9 cellular contexts compared by ENCODE assay signal in genomic region chr14:95196268-95196667, GRCh38.
DNase-seq lines count a peak whose midpoint lies in the region; ATAC-seq and TF ChIP-seq lines count a peak whose summit lies in the region.
"Had no signal": no experiment of that assay in that cellular context is flagged by ENCODE, and none has a peak within 500 bp of the region (broad histone marks: within the 10 kb centered on the region; RNA-seq: fewer than 3 reads in every experiment).

No MANE protein-coding gene starts in this region.

- ATAC-seq in GM18517 (IDR thresholded peaks at IDR 0.05; ENCODE audit: unreplicated experiment) = no peak
- ATAC-seq in HG03378 (IDR thresholded peaks at IDR 0.05; ENCODE audit: unreplicated experiment) = no peak

- DNase-seq in NCI-H82 (lab: John Stamatoyannopoulos, UW) (peak; percentile 63), NCI-H82 treated with DMSO at 0.1 percent for 48 hours (lab: John Stamatoyannopoulos, UW; ENCODE audit: unreplicated experiment) (no peak), KBM-7 (peak; percentile 76), cerebellar cortex (ENCODE audit: low spot score) (peak; percentile 56), retinal pigment epithelial cell (ENCODE audit: low read depth) (no peak), NCI-H187 treated with DMSO at 0.1 percent for 48 hours (lab: John Stamatoyannopoulos, UW) (no peak)
- DNase-seq: ACHN had no signal

- H3K4me3 ChIP-seq in retinal pigment epithelial cell (ENCODE audit: low read length) = no peak overlapping the region

- TF ChIP-seq CTCF in retinal pigment epithelial cell (conservative IDR thresholded peaks at IDR 0.05; ENCODE audit: low read depth, low read length) = peak; percentile 8

- in situ Hi-C loops in KBM-7 (cut with MboI; ENCODE audit: low pct_unique_long_range_greater_than_20kb, low sequenced_read_pairs) = no loop called here

Comparison
In these comparisons a context has a peak if more than half of its experiments do, and no peak if none do; other contexts are left out.
1. DNase-seq: peak in NCI-H82 (single experiment), KBM-7 (single experiment) and cerebellar cortex (single experiment); none in NCI-H82 treated with DMSO at 0.1 percent for 48 hours (single experiment), retinal pigment epithelial cell (single experiment) and NCI-H187 treated with DMSO at 0.1 percent for 48 hours (single experiment).